8 cellular contexts compared by ENCODE assay signal in genomic region chr3:174720717-174721116, GRCh38.
"Had no signal": no experiment of that assay in that cellular context is flagged by ENCODE, and none has a peak within 500 bp of the region (broad histone marks: within the 10 kb centered on the region; RNA-seq: fewer than 3 reads in every experiment).

No MANE protein-coding gene starts in this region.

- H3K27ac ChIP-seq: HL-60 had no signal

- ATAC-seq: GM23338, HepG2 had no signal

- DNase-seq: H9, HCEC 1CT, KBM-7 had no signal

- FAIRE-seq: H1, H54, HepG2 had no signal

- H3K4me3 ChIP-seq: GM23338 had no signal
